8 cellular contexts compared by ENCODE assay signal in the genomic region with DNA sequence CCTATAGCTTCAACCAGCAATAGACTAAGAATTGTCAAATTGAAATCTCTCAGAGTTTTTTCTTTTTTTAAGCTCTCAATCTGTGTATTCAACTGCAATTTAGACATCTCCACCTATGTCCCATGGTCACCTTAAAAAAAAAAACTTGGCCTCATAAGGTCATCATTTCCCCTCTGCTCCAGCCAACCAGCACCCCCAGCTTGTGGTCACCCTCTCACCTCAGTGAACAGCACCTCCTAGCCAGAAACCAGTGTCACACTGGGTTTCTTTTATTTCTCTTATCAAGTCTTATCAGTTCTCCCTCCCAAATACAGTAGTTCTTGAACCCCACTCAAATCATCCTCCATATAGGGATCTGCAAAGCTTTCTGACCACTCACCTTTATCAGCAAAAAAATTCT. TPM values are rescaled to one million over a fixed set of nuclear protein-coding genes. Genes with fewer than 3 reads are reported as not detected.
DNase-seq lines count a peak whose midpoint lies in the region; ATAC-seq and TF ChIP-seq lines count a peak whose summit lies in the region.

No MANE protein-coding gene starts in this region.

- H3F3A ChIP-seq in Loucy (ENCODE audit: low read depth), result 0 out of 2 replicates have a peak, but pooled peaks cover 3% of the 10 kb centered on the region

- peak overlapping the region; percentile 83 for H3K9ac ChIP-seq in Loucy (ENCODE audit: low read depth, low read length, poor library complexity, severe bottlenecking)

- H3K4me3 Mint-ChIP-seq in CD8-positive, alpha-beta T cell, result peak overlapping the region; percentile 23
- H3K4me3 Mint-ChIP-seq in dendritic cell treated with granulocyte-macrophage colony-stimulating factor and Interleukin-4, amounts not matched to agents 40 ng/mL and 50 ng/mL, for 4 days, result no peak overlapping the region
- peak overlapping the region; percentile 57 for H3K4me3 Mint-ChIP-seq in nephron progenitor cell

- H3K9me2 ChIP-seq in Loucy (replicated peaks; ENCODE audit: low read depth, low read length), result no peaks in the 10 kb centered on the region

- H3K27me3 Mint-ChIP-seq in CD8-positive, alpha-beta T cell (ENCODE audit: low read depth), result no peaks in the 10 kb centered on the region
- no peaks in the 10 kb centered on the region for H3K27me3 Mint-ChIP-seq in dendritic cell treated with granulocyte-macrophage colony-stimulating factor and Interleukin-4, amounts not matched to agents 40 ng/mL and 50 ng/mL, for 4 days
- no peaks in the 10 kb centered on the region for H3K27me3 Mint-ChIP-seq in nephron progenitor cell (ENCODE audit: low read depth, poor library complexity)

- H3K36me3 ChIP-seq in CD8-positive, alpha-beta T cell (ENCODE audit: insufficient read depth, low read length), result no peaks in the 10 kb centered on the region
- H3K36me3 ChIP-seq in Loucy (ENCODE audit: insufficient read depth, low read length), result no peaks in the 10 kb centered on the region

- intact Hi-C loops in CD8-positive, alpha-beta T cell (cut with DNase I, micrococcal nuclease), result loop anchor here in 1 of 2 experiments (10.0 kb wide), 4 partner anchors 579 to 1199 kb away; a partner anchor contains a TSS
- intact Hi-C loops in dendritic cell treated with granulocyte-macrophage colony-stimulating factor and Interleukin-4, amounts not matched to agents 40 ng/mL and 50 ng/mL, for 4 days (cut with micrococcal nuclease), result no loop called here

- peak overlapping the region; percentile 99 for H3K4me2 ChIP-seq in Loucy (ENCODE audit: low read depth, low read length, poor library complexity, severe bottlenecking)

- CTCF ChIA-PET in CD8-positive, alpha-beta T cell (lab: Charles Lee), result interaction anchor here (0.5 kb wide), 1 partner anchor 174 kb away, joined by 3 read pairs; no protein-coding TSS in a partner anchor

- no peak for TF ChIP-seq CTCF in CD8-positive, alpha-beta T cell (IDR thresholded peaks at IDR 0.05)
- peak; percentile 29; the same call in 1 of the 2 replicates for TF ChIP-seq CTCF in Loucy (conservative IDR thresholded peaks at IDR 0.05; ENCODE audit: low read length)
- no peak for TF ChIP-seq CTCF in nephron progenitor cell (IDR thresholded peaks at IDR 0.05)

- POLR2A ChIA-PET in CD8-positive, alpha-beta T cell (lab: Charles Lee), result interaction anchor here (1.0 to 1.3 kb wide), 3 partner anchors 9 to 189 kb away, joined by 3 to 5 read pairs (median 3); no protein-coding TSS in a partner anchor

- peaks cover 84% of the 10 kb centered on the region for H4K20me1 ChIP-seq in Loucy (ENCODE audit: insufficient read depth, low read length, poor library complexity, severe bottlenecking)

- H3K4me1 Mint-ChIP-seq in CD8-positive, alpha-beta T cell (ENCODE audit: low read depth), result peaks cover 76% of the 10 kb centered on the region
- H3K4me1 Mint-ChIP-seq in dendritic cell treated with granulocyte-macrophage colony-stimulating factor and Interleukin-4, amounts not matched to agents 40 ng/mL and 50 ng/mL, for 4 days (ENCODE audit: low read depth), result peaks cover 69% of the 10 kb centered on the region
- peaks cover 80% of the 10 kb centered on the region for H3K4me1 Mint-ChIP-seq in nephron progenitor cell

- no peak overlapping the region for H3K27ac ChIP-seq in CD8-positive, alpha-beta T cell (ENCODE audit: low read depth, low read length)

- DNase-seq in CD8-positive, alpha-beta T cell, result no peak
- DNase-seq in nephron progenitor cell (no peak), SHP77 treated with DMSO at 0.1 percent for 48 hours (lab: John Stamatoyannopoulos, UW) (no peak), NCI-H774 (lab: John Stamatoyannopoulos, UW) (no peak), NCI-H510A treated with DMSO at 0.1 percent for 48 hours (lab: John Stamatoyannopoulos, UW) (no peak), midbrain (lab: John Stamatoyannopoulos, UW) (no peak)

- H3K9me3 ChIP-seq in CD8-positive, alpha-beta T cell (ENCODE audit: low read length), result no peaks in the 10 kb centered on the region
- no peaks in the 10 kb centered on the region for H3K9me3 ChIP-seq in Loucy (ENCODE audit: insufficient read depth, low read depth, low read length)

- no peak overlapping the region for H2AFZ ChIP-seq in Loucy (ENCODE audit: low read length)

- peak overlapping the region; percentile 76 for H3K27ac Mint-ChIP-seq in CD8-positive, alpha-beta T cell
- H3K27ac Mint-ChIP-seq in dendritic cell treated with granulocyte-macrophage colony-stimulating factor and Interleukin-4, amounts not matched to agents 40 ng/mL and 50 ng/mL, for 4 days, result peak overlapping the region; percentile 12
- H3K27ac Mint-ChIP-seq in nephron progenitor cell, result peak overlapping the region; percentile 58

- H3K4me1 ChIP-seq in CD8-positive, alpha-beta T cell (ENCODE audit: insufficient read depth, low read length), result peaks cover 32% of the 10 kb centered on the region
- peaks cover 74% of the 10 kb centered on the region for H3K4me1 ChIP-seq in Loucy (ENCODE audit: insufficient read depth, low read length, poor library complexity, severe bottlenecking)

- peaks cover 6% of the 10 kb centered on the region for H3K36me3 Mint-ChIP-seq in CD8-positive, alpha-beta T cell
- peaks cover 19% of the 10 kb centered on the region for H3K36me3 Mint-ChIP-seq in dendritic cell treated with granulocyte-macrophage colony-stimulating factor and Interleukin-4, amounts not matched to agents 40 ng/mL and 50 ng/mL, for 4 days (ENCODE audit: low read depth)
- H3K36me3 Mint-ChIP-seq in nephron progenitor cell (ENCODE audit: low read depth), result peaks cover 3% of the 10 kb centered on the region

- peaks cover 96% of the 10 kb centered on the region for H3K79me2 ChIP-seq in Loucy (ENCODE audit: insufficient read depth, low read length)

- no peaks in the 10 kb centered on the region for H3K9me3 Mint-ChIP-seq in CD8-positive, alpha-beta T cell
- no peaks in the 10 kb centered on the region for H3K9me3 Mint-ChIP-seq in dendritic cell treated with granulocyte-macrophage colony-stimulating factor and Interleukin-4, amounts not matched to agents 40 ng/mL and 50 ng/mL, for 4 days
- peaks cover 2% of the 10 kb centered on the region for H3K9me3 Mint-ChIP-seq in nephron progenitor cell

- ATAC-seq in CD8-positive, alpha-beta T cell, result no peak

- H3K4me3 ChIP-seq in CD8-positive, alpha-beta T cell (ENCODE audit: low read depth, low read length), result no peak overlapping the region
- H3K4me3 ChIP-seq in Loucy (ENCODE audit: low read length, poor library complexity, severe bottlenecking), result peak overlapping the region; percentile 85

- no peaks in the 10 kb centered on the region for H3K27me3 ChIP-seq in CD8-positive, alpha-beta T cell (ENCODE audit: insufficient read depth, low read length)
- no peaks in the 10 kb centered on the region for H3K27me3 ChIP-seq in Loucy (ENCODE audit: insufficient read depth, low read length, poor library complexity, severe bottlenecking)

RNA-seq across cellular contexts. Expression of a gene that starts 4.0 kb away (rescaled TPM):
- total RNA-seq in CD8-positive, alpha-beta T cell, result 10 to 100 TPM; 34.2 to 34.5 TPM

Comparison
In these comparisons a context has a peak if more than half of its experiments do, and no peak if none do; other contexts are left out.
1. H3K27ac Mint-ChIP-seq: peak in every context shown above with its lines; median percentile 76 in CD8-positive, alpha-beta T cell; 58 in nephron progenitor cell; 12 in dendritic cell treated with granulocyte-macrophage colony-stimulating factor and Interleukin-4, amounts not matched to agents 40 ng/mL and 50 ng/mL, for 4 days.